Comparison of ENCODE assay signal across 24 cellular contexts in the genomic region with DNA sequence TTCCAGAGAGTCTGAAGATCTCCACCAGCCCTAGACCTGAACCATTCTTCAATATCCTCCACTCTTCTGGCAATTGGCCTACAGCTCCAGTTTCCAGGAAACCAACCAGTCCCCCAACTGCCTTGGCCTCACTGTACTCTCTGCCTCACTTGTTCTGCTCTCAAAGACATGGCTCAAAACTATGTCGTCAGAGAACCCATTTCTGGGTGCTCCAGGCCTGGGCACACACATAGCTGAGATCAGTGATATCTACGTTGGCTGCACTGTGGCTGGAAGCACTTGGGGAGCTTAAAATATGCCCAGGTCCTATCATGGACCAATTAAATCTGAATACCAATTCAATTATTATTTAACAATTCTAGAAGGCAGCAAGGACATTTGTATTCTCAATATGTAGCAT.
"Had no signal": no experiment of that assay in that cellular context is flagged by ENCODE, and none has a peak within 500 bp of the region (broad histone marks: within the 10 kb centered on the region; RNA-seq: fewer than 3 reads in every experiment).

No MANE protein-coding gene starts in this region.

- H3K9me3 ChIP-seq: esophagus muscularis mucosa, gastroesophageal sphincter, mucosa of descending colon, ovary, right lobe of liver, spleen, stomach had no signal

- H3K4me3 Mint-ChIP-seq: immature natural killer cell; natural killer cell; neural crest cell; stimulated activated memory B cell treated with anti-CD40 and anti-IgM and Interleukin-4, amounts not matched to agents 10 μg/mL and 1 μg/mL and 100 μg/mL, for 72 hours had no signal

- H3K27ac Mint-ChIP-seq: immature natural killer cell; natural killer cell; progenitor cell of endocrine pancreas; stimulated activated memory B cell treated with anti-CD40 and anti-IgM and Interleukin-4, amounts not matched to agents 10 μg/mL and 1 μg/mL and 100 μg/mL, for 72 hours had no signal

- H3K27ac ChIP-seq: epithelial cell of prostate, esophagus muscularis mucosa, gastroesophageal sphincter, ovary, right lobe of liver, spleen had no signal

- DNase-seq: central memory CD4-positive, alpha-beta T cell; cortex of kidney; effector CD8-positive, alpha-beta T cell; immature natural killer cell; kidney; left cardiac atrium; left ventricle myocardium superior; mucosa of descending colon; natural killer cell; ovary; right lobe of liver; spleen; stimulated activated CD4-positive, alpha-beta T cell treated with anti-CD3 and anti-CD28 coated beads, Interleukin-15, amount 100 ng/mL, for 24 hours; stimulated activated CD4-positive, alpha-beta T cell treated with anti-CD3 and anti-CD28 coated beads, Interleukin-1b, Interleukin-23, amount 100 ng/mL, for 48 hours; stimulated activated CD4-positive, alpha-beta T cell treated with anti-CD3 and anti-CD28 coated beads, Interleukin-4, amount 100 ng/mL, for 24 hours; stomach; trophoblast cell had no signal

- H3K9me3 Mint-ChIP-seq: immature natural killer cell; natural killer cell; neural crest cell; stimulated activated memory B cell treated with anti-CD40 and anti-IgM and Interleukin-4, amounts not matched to agents 10 μg/mL and 1 μg/mL and 100 μg/mL, for 72 hours had no signal

- H3K27me3 Mint-ChIP-seq: stimulated activated memory B cell treated with anti-CD40 and anti-IgM and Interleukin-4, amounts not matched to agents 10 μg/mL and 1 μg/mL and 100 μg/mL, for 72 hours had no signal

- H3K4me1 Mint-ChIP-seq: immature natural killer cell; natural killer cell; stimulated activated memory B cell treated with anti-CD40 and anti-IgM and Interleukin-4, amounts not matched to agents 10 μg/mL and 1 μg/mL and 100 μg/mL, for 72 hours had no signal

- H3K36me3 ChIP-seq: ovary, right lobe of liver, spleen had no signal

- H3K27me3 ChIP-seq: dorsolateral prefrontal cortex, esophagus muscularis mucosa, gastroesophageal sphincter, ovary, right lobe of liver, spleen, stomach had no signal

- ATAC-seq: gastroesophageal sphincter; left cardiac atrium; left ventricle myocardium superior; natural killer cell; stimulated activated memory B cell treated with anti-CD40 and anti-IgM and Interleukin-4, amounts not matched to agents 10 μg/mL and 1 μg/mL and 100 μg/mL, for 72 hours had no signal

- H3K4me1 ChIP-seq: spleen had no signal

- H3K36me3 Mint-ChIP-seq: immature natural killer cell; natural killer cell; stimulated activated memory B cell treated with anti-CD40 and anti-IgM and Interleukin-4, amounts not matched to agents 10 μg/mL and 1 μg/mL and 100 μg/mL, for 72 hours had no signal

- H3K4me3 ChIP-seq: dorsolateral prefrontal cortex, esophagus muscularis mucosa, gastroesophageal sphincter, mucosa of descending colon, ovary, right lobe of liver, spleen, stomach had no signal
